In the genomic region with DNA sequence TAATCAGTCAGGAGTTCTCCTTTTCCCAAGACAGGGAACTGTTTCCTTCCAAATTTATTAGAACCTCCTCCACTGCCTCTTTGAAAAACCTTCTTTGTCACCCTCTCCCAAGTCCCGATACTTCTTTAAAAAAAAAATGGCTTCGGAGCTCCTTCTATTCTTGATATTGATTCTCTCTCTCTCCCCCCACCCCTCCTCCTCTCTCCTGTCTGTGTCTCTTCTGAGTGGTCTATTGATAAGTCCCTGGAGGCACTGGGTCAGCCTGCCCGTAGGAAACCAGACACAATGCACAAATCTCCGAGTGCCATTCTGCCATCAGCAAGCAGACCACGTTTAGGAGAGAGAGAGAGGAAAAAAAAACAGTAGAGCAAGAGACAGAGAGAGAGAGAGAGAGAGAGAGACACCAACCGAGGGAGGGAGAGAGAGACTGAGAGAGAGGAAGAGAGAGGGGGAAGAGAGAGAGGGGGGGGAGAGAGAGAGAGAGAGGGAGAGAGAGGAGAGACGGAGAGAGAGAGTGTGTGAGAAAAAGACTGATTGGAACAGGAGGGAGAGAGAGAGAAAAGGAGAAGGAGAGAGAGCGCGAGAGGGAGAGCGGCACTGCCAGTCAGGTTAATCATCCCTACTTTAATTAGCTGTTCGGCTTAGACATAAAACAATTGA, we compare ENCODE assay signal across 8 cellular contexts.
DNase-seq lines count a peak whose midpoint lies in the region; TF ChIP-seq lines count a peak whose summit lies in the region.

No MANE protein-coding gene starts in this region.

- H3K9me3 ChIP-seq in mucosa of stomach (ENCODE audit: control insufficient read depth, low read length), result no peaks in the 10 kb centered on the region

- H3K4me1 ChIP-seq in mucosa of stomach (ENCODE audit: control insufficient read depth, insufficient read depth, low read length), result peaks cover 13% of the 10 kb centered on the region

- H3K9ac ChIP-seq in mucosa of stomach (ENCODE audit: low read length), result peak overlapping the region; percentile 56

- peaks cover 24% of the 10 kb centered on the region for H3K4me1 Mint-ChIP-seq in Calu3 (ENCODE audit: low read depth, unreplicated experiment)
- peaks cover 3% of the 10 kb centered on the region for H3K4me1 Mint-ChIP-seq in activated CD4-positive, alpha-beta memory T cell treated with anti-CD3 and anti-CD28 coated beads, Interleukin-2, amount 10 ng/mL, durations not matched to agents 7 days and 5 days
- no peaks in the 10 kb centered on the region for H3K4me1 Mint-ChIP-seq in T-helper 2 cell treated with Interferon-gamma antibody and Interleukin-4, amounts not matched to agents 5 μg/mL and 100 μg/mL, for 36 hours (ENCODE audit: low read depth)

- H3K27ac ChIP-seq in dorsolateral prefrontal cortex, result peak overlapping the region; percentile 36 to 99 (median 96)

- intact Hi-C loops in dorsolateral prefrontal cortex (cut with DNase I) (loop anchor here (5.0 to 10.0 kb wide), 4 partner anchors 72 to 693 kb away; a partner anchor contains a TSS), Calu3 (cut with micrococcal nuclease; ENCODE audit: unreplicated experiment) (no loop called here)

- TF ChIP-seq CTCF in dorsolateral prefrontal cortex (IDR thresholded peaks at IDR 0.05 in 54 of 56, conservative IDR thresholded peaks at IDR 0.05 in 2 of 56; ENCODE audit: low read depth in 1 of 56, partially characterized antibody in 56 of 56) (peak in 1 of 56 donors; percentile 9), Calu3 (IDR thresholded peaks at IDR 0.05; ENCODE audit: unreplicated experiment) (no peak)

- H3K4me3 Mint-ChIP-seq in Calu3 (ENCODE audit: low read depth, unreplicated experiment), result no peak overlapping the region
- no peak overlapping the region for H3K4me3 Mint-ChIP-seq in activated CD4-positive, alpha-beta memory T cell treated with anti-CD3 and anti-CD28 coated beads, Interleukin-2, amount 10 ng/mL, durations not matched to agents 7 days and 5 days
- no peak overlapping the region for H3K4me3 Mint-ChIP-seq in T-helper 2 cell treated with Interferon-gamma antibody and Interleukin-4, amounts not matched to agents 5 μg/mL and 100 μg/mL, for 36 hours

- BruUV-seq in Calu3 (replicated peaks; lab: Mats Ljungman, UMichigan), result no TSS peak

- H3K9me3 Mint-ChIP-seq in Calu3 (ENCODE audit: low read depth, unreplicated experiment), result no peaks in the 10 kb centered on the region
- no peaks in the 10 kb centered on the region for H3K9me3 Mint-ChIP-seq in activated CD4-positive, alpha-beta memory T cell treated with anti-CD3 and anti-CD28 coated beads, Interleukin-2, amount 10 ng/mL, durations not matched to agents 7 days and 5 days
- no peaks in the 10 kb centered on the region for H3K9me3 Mint-ChIP-seq in T-helper 2 cell treated with Interferon-gamma antibody and Interleukin-4, amounts not matched to agents 5 μg/mL and 100 μg/mL, for 36 hours

- POLR2A ChIA-PET in activated CD4-positive, alpha-beta memory T cell treated with anti-CD3 and anti-CD28 coated beads, Interleukin-2, amount 10 ng/mL, durations not matched to agents 7 days and 5 days (lab: Charles Lee), result no interaction called here

- CTCF ChIA-PET in Calu3 (lab: Charles Lee), result interaction anchor here (0.7 to 1.5 kb wide), 4 partner anchors 12 to 102 kb away, joined by 3 to 11 read pairs (median 8); no protein-coding TSS in a partner anchor
- CTCF ChIA-PET in activated CD4-positive, alpha-beta memory T cell treated with anti-CD3 and anti-CD28 coated beads, Interleukin-2, amount 10 ng/mL, durations not matched to agents 7 days and 5 days (lab: Charles Lee), result interaction anchor here (0.9 kb wide), 1 partner anchor 72 kb away, joined by 3 read pairs; no protein-coding TSS in a partner anchor

- H3K4me3 ChIP-seq in dorsolateral prefrontal cortex (peak overlapping the region; percentile 31 to 76 (median 59)), mucosa of stomach (ENCODE audit: low read length) (peak overlapping the region; percentile 22)

- no peak overlapping the region for H3K27ac Mint-ChIP-seq in Calu3 (ENCODE audit: unreplicated experiment)
- H3K27ac Mint-ChIP-seq in activated CD4-positive, alpha-beta memory T cell treated with anti-CD3 and anti-CD28 coated beads, Interleukin-2, amount 10 ng/mL, durations not matched to agents 7 days and 5 days, result no peak overlapping the region
- no peak overlapping the region for H3K27ac Mint-ChIP-seq in T-helper 2 cell treated with Interferon-gamma antibody and Interleukin-4, amounts not matched to agents 5 μg/mL and 100 μg/mL, for 36 hours

- no peaks in the 10 kb centered on the region for H3K36me3 Mint-ChIP-seq in Calu3 (ENCODE audit: insufficient read depth, unreplicated experiment)
- H3K36me3 Mint-ChIP-seq in activated CD4-positive, alpha-beta memory T cell treated with anti-CD3 and anti-CD28 coated beads, Interleukin-2, amount 10 ng/mL, durations not matched to agents 7 days and 5 days (ENCODE audit: low read depth), result no peaks in the 10 kb centered on the region
- H3K36me3 Mint-ChIP-seq in T-helper 2 cell treated with Interferon-gamma antibody and Interleukin-4, amounts not matched to agents 5 μg/mL and 100 μg/mL, for 36 hours (ENCODE audit: low read depth), result no peaks in the 10 kb centered on the region

- peak; percentile 35 for DNase-seq in EH (ENCODE audit: low read depth)
- peak; percentile 29 to 57 for DNase-seq in NCI-H187 (lab: John Stamatoyannopoulos, UW)
- peak in 4 of 10 donors; percentile 29 to 49 (median 42) for DNase-seq in dorsolateral prefrontal cortex
- DNase-seq in Calu3, result no peak
- no peak for DNase-seq in NCI-H510A treated with DMSO at 0.1 percent for 48 hours (lab: John Stamatoyannopoulos, UW)
- DNase-seq in activated CD4-positive, alpha-beta memory T cell treated with anti-CD3 and anti-CD28 coated beads, Interleukin-2, amount 10 ng/mL, durations not matched to agents 7 days and 5 days, result no peak
- DNase-seq in T-helper 2 cell treated with Interferon-gamma antibody and Interleukin-4, amounts not matched to agents 5 μg/mL and 100 μg/mL, for 36 hours (ENCODE audit: low spot score), result no peak

- H3K27me3 Mint-ChIP-seq in Calu3 (ENCODE audit: unreplicated experiment), result no peaks in the 10 kb centered on the region
- H3K27me3 Mint-ChIP-seq in activated CD4-positive, alpha-beta memory T cell treated with anti-CD3 and anti-CD28 coated beads, Interleukin-2, amount 10 ng/mL, durations not matched to agents 7 days and 5 days, result peaks cover 4% of the 10 kb centered on the region
- peaks cover 6% of the 10 kb centered on the region for H3K27me3 Mint-ChIP-seq in T-helper 2 cell treated with Interferon-gamma antibody and Interleukin-4, amounts not matched to agents 5 μg/mL and 100 μg/mL, for 36 hours (ENCODE audit: low read depth)

- H3K36me3 ChIP-seq in mucosa of stomach (ENCODE audit: control insufficient read depth, insufficient read depth, low read length), result no peaks in the 10 kb centered on the region

- H3K27me3 ChIP-seq in dorsolateral prefrontal cortex, result no peaks in the 10 kb centered on the region
- peaks cover 8% of the 10 kb centered on the region for H3K27me3 ChIP-seq in mucosa of stomach (ENCODE audit: control insufficient read depth, insufficient read depth, low read length)

Comparison
In these comparisons a context has a peak if more than half of its experiments do, and no peak if none do; other contexts are left out.
1. DNase-seq: peak in EH (single experiment) and NCI-H187 (2 of 2); none in Calu3 (single experiment), NCI-H510A treated with DMSO at 0.1 percent for 48 hours (single experiment), activated CD4-positive, alpha-beta memory T cell treated with anti-CD3 and anti-CD28 coated beads, Interleukin-2, amount 10 ng/mL, durations not matched to agents 7 days and 5 days (single experiment) and T-helper 2 cell treated with Interferon-gamma antibody and Interleukin-4, amounts not matched to agents 5 μg/mL and 100 μg/mL, for 36 hours (single experiment).